Comparison of ENCODE assay signal across 29 cellular contexts in genomic region chr7:70459546-70459945, GRCh38.
"Had no signal": no experiment of that assay in that cellular context is flagged by ENCODE, and none has a peak within 500 bp of the region (broad histone marks: within the 10 kb centered on the region; RNA-seq: fewer than 3 reads in every experiment).

No MANE protein-coding gene starts in this region.

- H3K9me3 Mint-ChIP-seq: activated CD4-positive, alpha-beta memory T cell treated with anti-CD3 and anti-CD28 coated beads for 36 hours; activated CD4-positive, alpha-beta T cell treated with anti-CD3 and anti-CD28 coated beads, Interleukin-2, amount 10 ng/mL, durations not matched to agents 24 days and 14 days; dendritic cell treated with granulocyte-macrophage colony-stimulating factor and Interleukin-4, amounts not matched to agents 40 ng/mL and 50 ng/mL, for 4 days; endodermal cell; naive thymus-derived CD8-positive, alpha-beta T cell; neural progenitor cell; stimulated activated effector memory CD8-positive, alpha-beta T cell treated with anti-CD3 and anti-CD28 coated beads, Interleukin-12 subunit alpha, Interleukin-12 subunit beta, amount 100 ng/mL, for 72 hours; stimulated activated naive CD8-positive, alpha-beta T cell treated with anti-CD3 and anti-CD28 coated beads, Interleukin-15, Interleukin-2, amounts not matched to agents 100 ng/mL and 50 ng/mL, for 24 hours; T-helper 1 cell treated with Interleukin-12 subunit alpha and Interleukin-12 subunit beta and Interleukin-4 antibody, amounts not matched to agents 30 μg/mL and 1 μg/mL, for 36 hours had no signal

- H3K9me3 ChIP-seq: esophagus squamous epithelium, psoas muscle, sigmoid colon had no signal

- H3K36me3 Mint-ChIP-seq: activated CD4-positive, alpha-beta memory T cell treated with anti-CD3 and anti-CD28 coated beads for 36 hours; naive thymus-derived CD8-positive, alpha-beta T cell; stimulated activated effector memory CD8-positive, alpha-beta T cell treated with anti-CD3 and anti-CD28 coated beads, Interleukin-12 subunit alpha, Interleukin-12 subunit beta, amount 100 ng/mL, for 72 hours had no signal

- H3K4me2 ChIP-seq: neural progenitor cell had no signal

- H3K27ac ChIP-seq: brain microvascular endothelial cell, epithelial cell of prostate, esophagus squamous epithelium, neural progenitor cell, parathyroid adenoma, psoas muscle, sigmoid colon, WERI-Rb-1 had no signal

- H3K27me3 ChIP-seq: brain microvascular endothelial cell, esophagus squamous epithelium, neural progenitor cell, sigmoid colon had no signal

- DNase-seq: activated CD4-positive, alpha-beta memory T cell treated with anti-CD3 and anti-CD28 coated beads for 36 hours; activated CD4-positive, alpha-beta T cell treated with anti-CD3 and anti-CD28 coated beads, Interleukin-2, amount 10 ng/mL, durations not matched to agents 24 days and 14 days; activated CD8-positive, alpha-beta memory T cell treated with anti-CD3 and anti-CD28 coated beads, Interleukin-2, amount 50 U/mL, for 4 hours; activated gamma-delta T cell treated with Interleukin-2 at 50 U/mL for 16 hours; activated naive CD4-positive, alpha-beta T cell treated with anti-CD3 and anti-CD28 coated beads, Interleukin-2, amount 50 U/mL, for 16 hours; activated T-cell treated with anti-CD3 and anti-CD28 coated beads, Interleukin-2, amount 50 U/mL, for 1 hour; amniotic stem cell; brain microvascular endothelial cell; caudate nucleus; endodermal cell; esophagus squamous epithelium; left cardiac atrium; naive thymus-derived CD8-positive, alpha-beta T cell; occipital lobe; psoas muscle; sigmoid colon; small intestine; stimulated activated CD4-positive, alpha-beta T cell treated with anti-CD3 and anti-CD28 coated beads, Interleukin-4, amount 100 ng/mL, for 24 hours; substantia nigra; T-helper 9 cell; WERI-Rb-1 had no signal

- H3K27ac Mint-ChIP-seq: activated CD4-positive, alpha-beta memory T cell treated with anti-CD3 and anti-CD28 coated beads for 36 hours; activated CD4-positive, alpha-beta T cell treated with anti-CD3 and anti-CD28 coated beads, Interleukin-2, amount 10 ng/mL, durations not matched to agents 24 days and 14 days; dendritic cell treated with granulocyte-macrophage colony-stimulating factor and Interleukin-4, amounts not matched to agents 40 ng/mL and 50 ng/mL, for 4 days; endodermal cell; naive thymus-derived CD8-positive, alpha-beta T cell; neural progenitor cell; stimulated activated effector memory CD8-positive, alpha-beta T cell treated with anti-CD3 and anti-CD28 coated beads, Interleukin-12 subunit alpha, Interleukin-12 subunit beta, amount 100 ng/mL, for 72 hours; stimulated activated naive CD8-positive, alpha-beta T cell treated with anti-CD3 and anti-CD28 coated beads, Interleukin-15, Interleukin-2, amounts not matched to agents 100 ng/mL and 50 ng/mL, for 24 hours; T-helper 1 cell treated with Interleukin-12 subunit alpha and Interleukin-12 subunit beta and Interleukin-4 antibody, amounts not matched to agents 30 μg/mL and 1 μg/mL, for 36 hours had no signal

- ATAC-seq: activated CD4-positive, CD25-positive, alpha-beta regulatory T cell treated with anti-CD3 and anti-CD28 coated beads, Interleukin-2, amount 50 U/mL, for 24 hours; left cardiac atrium; naive thymus-derived CD8-positive, alpha-beta T cell; psoas muscle; stimulated activated effector memory CD8-positive, alpha-beta T cell treated with anti-CD3 and anti-CD28 coated beads, Interleukin-12 subunit alpha, Interleukin-12 subunit beta, amount 100 ng/mL, for 72 hours had no signal

- H3K4me3 Mint-ChIP-seq: activated CD4-positive, alpha-beta memory T cell treated with anti-CD3 and anti-CD28 coated beads for 36 hours; activated CD4-positive, alpha-beta T cell treated with anti-CD3 and anti-CD28 coated beads, Interleukin-2, amount 10 ng/mL, durations not matched to agents 24 days and 14 days; dendritic cell treated with granulocyte-macrophage colony-stimulating factor and Interleukin-4, amounts not matched to agents 40 ng/mL and 50 ng/mL, for 4 days; endodermal cell; naive thymus-derived CD8-positive, alpha-beta T cell; neural progenitor cell; stimulated activated effector memory CD8-positive, alpha-beta T cell treated with anti-CD3 and anti-CD28 coated beads, Interleukin-12 subunit alpha, Interleukin-12 subunit beta, amount 100 ng/mL, for 72 hours; stimulated activated naive CD8-positive, alpha-beta T cell treated with anti-CD3 and anti-CD28 coated beads, Interleukin-15, Interleukin-2, amounts not matched to agents 100 ng/mL and 50 ng/mL, for 24 hours; T-helper 1 cell treated with Interleukin-12 subunit alpha and Interleukin-12 subunit beta and Interleukin-4 antibody, amounts not matched to agents 30 μg/mL and 1 μg/mL, for 36 hours had no signal

- H3K4me3 ChIP-seq: esophagus squamous epithelium, neural progenitor cell, psoas muscle, sigmoid colon had no signal

- H3K36me3 ChIP-seq: brain microvascular endothelial cell, esophagus squamous epithelium, neural progenitor cell, sigmoid colon, WERI-Rb-1 had no signal

- H3K9ac ChIP-seq: neural progenitor cell, parathyroid adenoma had no signal

- H3K27me3 Mint-ChIP-seq: activated CD4-positive, alpha-beta memory T cell treated with anti-CD3 and anti-CD28 coated beads for 36 hours; activated CD4-positive, alpha-beta T cell treated with anti-CD3 and anti-CD28 coated beads, Interleukin-2, amount 10 ng/mL, durations not matched to agents 24 days and 14 days; dendritic cell treated with granulocyte-macrophage colony-stimulating factor and Interleukin-4, amounts not matched to agents 40 ng/mL and 50 ng/mL, for 4 days; naive thymus-derived CD8-positive, alpha-beta T cell; stimulated activated naive CD8-positive, alpha-beta T cell treated with anti-CD3 and anti-CD28 coated beads, Interleukin-15, Interleukin-2, amounts not matched to agents 100 ng/mL and 50 ng/mL, for 24 hours had no signal

- H3K4me1 ChIP-seq: parathyroid adenoma, psoas muscle, sigmoid colon had no signal
